ENCODE assay signal across 15 cellular contexts in genomic region chr7:106417273-106417902, GRCh38.
DNase-seq lines count a peak whose midpoint lies in the region; ATAC-seq and TF ChIP-seq lines count a peak whose summit lies in the region.
"Had no signal": no experiment of that assay in that cellular context is flagged by ENCODE, and none has a peak within 500 bp of the region (broad histone marks: within the 10 kb centered on the region; RNA-seq: fewer than 3 reads in every experiment).

No MANE protein-coding gene starts in this region.

- peak; percentile 59 for DNase-seq in M059J (ENCODE audit: low read depth)
- DNase-seq in dermis blood vessel endothelial cell: peak; percentile 49
- peak; percentile 23 to 61 for DNase-seq in lung microvascular endothelial cell (ENCODE audit: low read depth in 2 of 2)
- no peak for DNase-seq in head of caudate nucleus
- no peak for DNase-seq in NCI-H446 (lab: John Stamatoyannopoulos, UW)
- DNase-seq in NCI-H1417 treated with DMSO at 0.1 percent for 48 hours (lab: John Stamatoyannopoulos, UW): no peak
- DNase-seq: activated CD8-positive, alpha-beta memory T cell treated with anti-CD3 and anti-CD28 coated beads, Interleukin-2, amount 50 U/mL, for 48 hours; activated naive CD8-positive, alpha-beta T cell treated with anti-CD3 and anti-CD28 coated beads for 36 hours; KG1; NCI-H2029; psoas muscle; stimulated activated CD4-positive, alpha-beta T cell treated with anti-CD3 and anti-CD28 coated beads, Interleukin-2, amount 100 ng/mL, for 24 hours; transverse colon had no signal

- peak overlapping the region; percentile 69; the same call in 1 of the 2 replicates for H3K27ac ChIP-seq in C4-2B
- H3K27ac ChIP-seq: psoas muscle had no signal

- intact Hi-C loops in head of caudate nucleus (cut with DNase I): no loop called here

- no peak for ATAC-seq in HG03520 (IDR thresholded peaks at IDR 0.05; ENCODE audit: unreplicated experiment)

- no peak for TF ChIP-seq CTCF in C4-2B (conservative IDR thresholded peaks at IDR 0.05)

Comparison
In these comparisons a context has a peak if more than half of its experiments do, and no peak if none do; other contexts are left out.
1. DNase-seq: peak in M059J (single experiment), dermis blood vessel endothelial cell (single experiment) and lung microvascular endothelial cell (2 of 2); none in head of caudate nucleus (0 of 42), NCI-H446 (0 of 2) and NCI-H1417 treated with DMSO at 0.1 percent for 48 hours (single experiment).